In the genomic region with DNA sequence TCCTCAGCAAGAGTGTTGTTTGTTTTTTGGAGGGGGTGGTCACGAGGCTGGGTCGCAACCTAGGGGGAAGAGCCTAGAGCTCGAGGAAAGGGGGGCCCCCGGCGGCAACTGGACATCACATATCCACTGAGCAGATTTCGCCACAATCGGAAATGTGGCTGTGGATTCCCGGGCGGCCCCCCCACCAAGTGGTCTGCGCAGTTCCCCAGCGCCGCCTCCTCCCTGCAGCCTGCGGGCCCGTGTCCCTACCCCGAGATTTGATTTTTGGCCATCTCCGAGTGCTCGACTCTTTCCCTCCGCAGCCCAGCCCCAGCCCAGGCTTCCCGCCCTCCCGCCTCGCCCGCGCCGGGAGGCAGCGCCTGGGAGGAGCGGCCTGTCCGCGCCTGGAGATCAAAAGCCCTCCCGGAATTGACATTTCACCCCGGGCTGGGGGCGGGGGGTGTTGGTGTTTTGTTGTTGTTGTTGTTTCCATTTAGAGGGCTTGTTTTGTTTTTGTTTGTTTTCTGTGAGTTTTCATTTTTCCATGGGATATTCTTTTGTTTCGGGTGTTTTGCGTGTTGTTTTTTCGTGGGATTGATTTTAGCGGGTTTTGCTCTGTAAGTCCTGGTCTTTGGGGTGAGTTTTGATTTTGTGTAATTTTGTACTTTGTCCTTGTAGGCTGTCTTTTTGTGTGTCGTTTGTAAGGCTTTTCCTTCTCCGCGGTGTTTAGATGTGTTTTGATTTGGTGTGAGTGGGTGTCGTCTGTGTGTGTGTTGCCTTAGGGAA, we compare ENCODE assay signal across 8 cellular contexts. TPM values are rescaled to one million over a fixed set of nuclear protein-coding genes. Genes with fewer than 3 reads are reported as not detected.
DNase-seq lines count a peak whose midpoint lies in the region; ATAC-seq and TF ChIP-seq lines count a peak whose summit lies in the region.

No MANE protein-coding gene starts in this region.

- DNase-seq in left ventricle myocardium inferior: no peak
- no peak for DNase-seq in Right ventricle myocardium inferior (ENCODE audit: missing footprints)
- DNase-seq in SJCRH30: no peak
- no peak for DNase-seq in hepatocyte (ENCODE audit: low spot score)
- no peak for DNase-seq in suprapubic skin (ENCODE audit: low spot score in 2 of 2)
- DNase-seq in HAP-1 (ENCODE audit: low spot score in 2 of 2): no peak

- H2AFZ ChIP-seq in hepatocyte: peak overlapping the region; percentile 65

- WGBS in hepatocyte (ENCODE audit: low lambda C conversion rate, missing lambda C conversion rate): 2% methylated on average over 39 of the region's 39 CpGs
- 6% methylated on average over 26 of the region's 39 CpGs for WGBS in suprapubic skin

- H3K27me3 ChIP-seq in left ventricle myocardium inferior (ENCODE audit: low read depth) (peaks cover 100% of the 10 kb centered on the region), SJCRH30 (no peaks in the 10 kb centered on the region), hepatocyte (peaks cover 99% of the 10 kb centered on the region), suprapubic skin (peaks cover 100% of the 10 kb centered on the region), HAP-1 (ENCODE audit: low read depth) (peaks cover 35% of the 10 kb centered on the region)

- TF ChIP-seq POLR2A in suprapubic skin (IDR thresholded peaks at IDR 0.05): no peak

- ATAC-seq in Right ventricle myocardium inferior (no peak), GM19455 (IDR thresholded peaks at IDR 0.05; ENCODE audit: unreplicated experiment) (no peak), HG02623 (IDR thresholded peaks at IDR 0.05; ENCODE audit: unreplicated experiment) (no peak)

- in situ Hi-C loops in HAP-1 (cut with MboI; ENCODE audit: low sequenced_read_pairs): no loop called here

- peaks cover 46% of the 10 kb centered on the region for H3K4me1 ChIP-seq in left ventricle myocardium inferior
- H3K4me1 ChIP-seq in SJCRH30: no peaks in the 10 kb centered on the region
- H3K4me1 ChIP-seq in hepatocyte (ENCODE audit: insufficient read depth): peaks cover 26% of the 10 kb centered on the region
- H3K4me1 ChIP-seq in suprapubic skin: peaks cover 45% of the 10 kb centered on the region
- H3K4me1 ChIP-seq in HAP-1: peaks cover 9% of the 10 kb centered on the region; the same call in 1 of the 2 replicates

- no peaks in the 10 kb centered on the region for H3K79me2 ChIP-seq in hepatocyte

- peaks cover 4% of the 10 kb centered on the region for H4K20me1 ChIP-seq in hepatocyte (ENCODE audit: insufficient read depth, poor library complexity, severe bottlenecking)

- H3K9me3 ChIP-seq in left ventricle myocardium inferior (replicated peaks) (no peaks in the 10 kb centered on the region), SJCRH30 (replicated peaks) (no peaks in the 10 kb centered on the region), hepatocyte (ENCODE audit: low read depth) (no peaks in the 10 kb centered on the region), suprapubic skin (no peaks in the 10 kb centered on the region), HAP-1 (no peaks in the 10 kb centered on the region)

- H3K27ac ChIP-seq in left ventricle myocardium inferior (replicated peaks) (no peak overlapping the region), SJCRH30 (peak overlapping the region; percentile 55; the same call in 1 of the 2 replicates), hepatocyte (no peak overlapping the region), suprapubic skin (no peak overlapping the region)

- TF ChIP-seq EP300 in suprapubic skin (IDR thresholded peaks at IDR 0.05): no peak

- peak overlapping the region; percentile 68 for H3K4me3 ChIP-seq in left ventricle myocardium inferior
- peak overlapping the region; percentile 57 for H3K4me3 ChIP-seq in SJCRH30
- H3K4me3 ChIP-seq in hepatocyte: no peak overlapping the region
- peak overlapping the region; percentile 64 for H3K4me3 ChIP-seq in suprapubic skin
- H3K4me3 ChIP-seq in HAP-1: no peak overlapping the region

- H3K36me3 ChIP-seq in left ventricle myocardium inferior (no peaks in the 10 kb centered on the region), SJCRH30 (no peaks in the 10 kb centered on the region), hepatocyte (replicated peaks; ENCODE audit: insufficient read depth, low read depth) (no peaks in the 10 kb centered on the region), suprapubic skin (no peaks in the 10 kb centered on the region), HAP-1 (replicated peaks) (no peaks in the 10 kb centered on the region)

- peak overlapping the region; percentile 94 for H3K4me2 ChIP-seq in hepatocyte

- TF ChIP-seq CTCF in left ventricle myocardium inferior (IDR thresholded peaks at IDR 0.05; ENCODE audit: borderline replicate concordance) (no peak), hepatocyte (IDR thresholded peaks at IDR 0.05; ENCODE audit: poor library complexity) (no peak), suprapubic skin (IDR thresholded peaks at IDR 0.05) (no peak)

- intact Hi-C loops in left ventricle myocardium inferior (cut with micrococcal nuclease): no loop called here
- intact Hi-C loops in Right ventricle myocardium inferior (cut with DNase I): no loop called here

- H3K9me2 ChIP-seq in hepatocyte (replicated peaks; ENCODE audit: insufficient read depth): no peaks in the 10 kb centered on the region

RNA-seq across cellular contexts. Expression of gene PAX5, which starts 1.6 kb away (rescaled TPM):
- total RNA-seq in left ventricle myocardium inferior: not detected
- total RNA-seq in Right ventricle myocardium inferior: not detected
- total RNA-seq in SJCRH30 (2014; rRNA removed; shearing (Covaris generic)): 3.0 and 3.4 TPM in 2 replicates
- total RNA-seq in hepatocyte: not detected in 2 replicates
- not detected in 2 replicates for polyA plus RNA-seq in hepatocyte
- total RNA-seq in suprapubic skin: under 1 TPM in 1 of 4 donors, not detected in 3; 0.04 TPM

Comparison
In these comparisons a context has a peak if more than half of its experiments do, and no peak if none do; other contexts are left out.
1. H3K4me3 ChIP-seq: peak in left ventricle myocardium inferior (single experiment), SJCRH30 (single experiment) and suprapubic skin (single experiment); none in hepatocyte (single experiment) and HAP-1 (single experiment).